7 cellular contexts compared by ENCODE assay signal in the genomic region with DNA sequence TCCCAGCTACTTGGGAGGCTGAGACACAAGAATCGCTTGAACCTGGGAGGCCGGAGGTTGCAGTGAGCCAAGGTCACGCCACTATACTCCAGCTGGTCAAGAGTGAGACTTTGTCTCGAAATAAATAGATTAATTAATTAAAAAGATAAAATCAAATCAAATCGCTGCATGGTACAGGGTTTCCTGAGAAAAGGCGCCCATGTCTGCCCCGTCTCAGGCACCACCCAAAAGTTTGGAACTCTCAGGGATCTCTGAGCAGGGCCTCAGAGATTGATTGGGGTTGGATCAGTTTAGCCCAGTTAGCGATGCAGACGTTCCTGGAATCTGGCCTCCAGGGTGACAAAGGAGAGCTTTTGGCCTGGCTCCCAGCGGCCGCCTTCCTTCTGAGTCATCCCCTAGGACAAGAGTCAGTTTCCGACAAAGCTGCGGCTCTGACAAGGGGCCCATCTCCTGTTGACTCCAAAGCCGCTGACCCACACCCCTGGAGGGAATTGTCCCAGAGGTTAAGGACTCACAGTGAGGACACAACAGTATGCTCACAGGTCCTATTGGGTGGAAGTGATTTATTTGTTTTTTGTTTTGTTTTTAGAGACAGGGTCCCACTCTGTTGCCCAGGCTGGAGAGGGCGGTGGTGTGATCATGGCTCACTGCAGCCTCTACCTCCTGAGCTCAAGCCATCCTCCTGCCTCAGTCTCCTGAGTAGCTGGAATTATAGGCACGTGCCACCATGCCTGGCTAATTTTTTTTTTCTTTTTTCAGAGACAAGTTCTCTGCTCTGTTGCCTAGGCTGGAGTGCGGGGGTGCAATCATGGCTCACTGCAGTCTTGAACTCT. TPM values are rescaled to one million over a fixed set of nuclear protein-coding genes. Genes with fewer than 3 reads are reported as not detected.
DNase-seq lines count a peak whose midpoint lies in the region; ATAC-seq and TF ChIP-seq lines count a peak whose summit lies in the region.
"Had no signal": no experiment of that assay in that cellular context is flagged by ENCODE, and none has a peak within 500 bp of the region (broad histone marks: within the 10 kb centered on the region; RNA-seq: fewer than 3 reads in every experiment).

No MANE protein-coding gene starts in this region.

- H3K4me3 ChIP-seq in GM23338 (no peak overlapping the region), astrocyte of the cerebellum (ENCODE audit: low read depth, low read length) (no peak overlapping the region), mucosa of descending colon (no peak overlapping the region)

- H4K20me1 ChIP-seq in GM23338 (replicated peaks; ENCODE audit: insufficient read depth), result no peaks in the 10 kb centered on the region; the same call in 1 of the 2 replicates

- in situ Hi-C loops in astrocyte of the cerebellum (cut with HindIII; ENCODE audit: low sequenced_read_pairs), result no loop called here

- no peaks in the 10 kb centered on the region for H3K79me2 ChIP-seq in GM23338 (replicated peaks; ENCODE audit: insufficient read depth)

- H3K27me3 Mint-ChIP-seq in GM23338 (ENCODE audit: insufficient read depth, low read depth, poor library complexity), result peaks cover 7% of the 10 kb centered on the region

- H3K9me3 ChIP-seq in mucosa of descending colon, result no peaks in the 10 kb centered on the region

- H3K36me3 ChIP-seq in GM23338 (ENCODE audit: insufficient read depth), result no peaks in the 10 kb centered on the region
- no peaks in the 10 kb centered on the region for H3K36me3 ChIP-seq in mucosa of descending colon (ENCODE audit: low read depth)

- H3K4me2 ChIP-seq in GM23338, result no peak overlapping the region

- H3K4me1 Mint-ChIP-seq in GM23338, result peaks cover 10% of the 10 kb centered on the region

- H3K9me3 Mint-ChIP-seq in GM23338, result no peaks in the 10 kb centered on the region

- no peaks in the 10 kb centered on the region for H3K9me2 ChIP-seq in GM23338 (ENCODE audit: insufficient read depth)

- no peak overlapping the region for H3K4me3 Mint-ChIP-seq in GM23338

- peaks cover 19% of the 10 kb centered on the region; the same call in 2 of the 3 replicates for H3K36me3 Mint-ChIP-seq in GM23338 (ENCODE audit: low read depth)

- H2AFZ ChIP-seq in GM23338, result no peak overlapping the region

- intact Hi-C loops in mucosa of descending colon (cut with DNase I, micrococcal nuclease), result no loop called here

- DNase-seq in GM23338 (ENCODE audit: low spot score), result peak; percentile 60
- peak; percentile 29 for DNase-seq in astrocyte of the cerebellum (ENCODE audit: low read depth)
- DNase-seq in mucosa of descending colon, result no peak
- no peak for DNase-seq in GOT3 (lab: John Stamatoyannopoulos, UW)
- DNase-seq: head of caudate nucleus had no signal

- peaks cover 4% of the 10 kb centered on the region; the same call in 1 of the 2 replicates for H3F3A ChIP-seq in GM23338 (replicated peaks; ENCODE audit: low read depth)

- peak; percentile 56 for ATAC-seq in GM23338
- peak; percentile 14 for ATAC-seq in mucosa of descending colon
- no peak for ATAC-seq in HG03135 (IDR thresholded peaks at IDR 0.05; ENCODE audit: unreplicated experiment)
- no peak for ATAC-seq in GM19324 (IDR thresholded peaks at IDR 0.05; ENCODE audit: low FRiP score, unreplicated experiment)

- H3K27me3 ChIP-seq in GM23338 (ENCODE audit: insufficient read depth), result no peaks in the 10 kb centered on the region

- H3K4me1 ChIP-seq in GM23338 (ENCODE audit: insufficient read depth), result peaks cover 15% of the 10 kb centered on the region
- no peaks in the 10 kb centered on the region for H3K4me1 ChIP-seq in mucosa of descending colon (ENCODE audit: low read depth)

- H3K27ac Mint-ChIP-seq in GM23338, result 0 out of 2 replicates have a peak overlapping the region, but pooled peaks have one; percentile 67

- no peak for TF ChIP-seq CTCF in GM23338 (conservative IDR thresholded peaks at IDR 0.05; ENCODE audit: low read depth in 2 of 2)
- no peak for TF ChIP-seq CTCF in astrocyte of the cerebellum (IDR thresholded peaks at IDR 0.05; ENCODE audit: low read depth, low read length, missing control alignments)
- TF ChIP-seq CTCF in mucosa of descending colon (IDR thresholded peaks at IDR 0.05), result no peak

- peak overlapping the region; percentile 73 for H3K27ac ChIP-seq in GM23338 (ENCODE audit: low read depth)

TF ChIP-seq in GM23338, 12 proteins besides CTCF, POLR2A, EP300 and RAD21:
- no peak for TF ChIP-seq EZH2phosphoT487 (IDR thresholded peaks at IDR 0.05; ENCODE audit: unreplicated experiment)
- TF ChIP-seq, protein P1, sequence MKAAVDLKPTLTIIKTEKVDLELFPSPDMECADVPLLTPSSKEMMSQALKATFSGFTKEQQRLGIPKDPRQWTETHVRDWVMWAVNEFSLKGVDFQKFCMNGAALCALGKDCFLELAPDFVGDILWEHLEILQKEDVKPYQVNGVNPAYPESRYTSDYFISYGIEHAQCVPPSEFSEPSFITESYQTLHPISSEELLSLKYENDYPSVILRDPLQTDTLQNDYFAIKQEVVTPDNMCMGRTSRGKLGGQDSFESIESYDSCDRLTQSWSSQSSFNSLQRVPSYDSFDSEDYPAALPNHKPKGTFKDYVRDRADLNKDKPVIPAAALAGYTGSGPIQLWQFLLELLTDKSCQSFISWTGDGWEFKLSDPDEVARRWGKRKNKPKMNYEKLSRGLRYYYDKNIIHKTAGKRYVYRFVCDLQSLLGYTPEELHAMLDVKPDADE (IDR thresholded peaks at IDR 0.05), result no peak

RNA-seq across cellular contexts. Expression of a gene that starts 6.8 kb away (rescaled TPM):
- 21.7 and 33.8 TPM in 2 replicates for total RNA-seq in GM23338 (2014; rRNA removed; shearing (Covaris generic))
- polyA plus RNA-seq in GM23338 (2016; fragmentation: Nextera tagmentation; extraction: Ambion mirVana), result 6.6 and 8.6 TPM in 2 replicates
- total RNA-seq in mucosa of descending colon, result 1 to 10 TPM; 2.8 to 9.8 (median 7.5) TPM

RNA-seq across cellular contexts. Expression of a gene that starts 24.5 kb away (rescaled TPM):
- 31.0 and 45.0 TPM in 2 replicates for total RNA-seq in GM23338 (2014; rRNA removed; shearing (Covaris generic))
- 17.7 and 20.0 TPM in 2 replicates for polyA plus RNA-seq in GM23338 (2016; fragmentation: Nextera tagmentation; extraction: Ambion mirVana)
- 10 to 100 TPM in 1 of 3 donors, 1 to 10 TPM in 2; 8.4 to 11.1 (median 10.0) TPM for total RNA-seq in mucosa of descending colon

RNA-seq across cellular contexts. Expression of a gene that starts 24.6 kb away (rescaled TPM):
- 43.3 and 55.2 TPM in 2 replicates for total RNA-seq in GM23338 (2014; rRNA removed; shearing (Covaris generic))
- polyA plus RNA-seq in GM23338 (2016; fragmentation: Nextera tagmentation; extraction: Ambion mirVana), result 24.0 and 28.1 TPM in 2 replicates
- total RNA-seq in mucosa of descending colon, result 10 to 100 TPM; 12.7 to 17.6 (median 13.3) TPM

RNA-seq across cellular contexts. Expression of a gene that starts 38.5 kb away (rescaled TPM):
- 32.2 and 39.0 TPM in 2 replicates for total RNA-seq in GM23338 (2014; rRNA removed; shearing (Covaris generic))
- polyA plus RNA-seq in GM23338 (2016; fragmentation: Nextera tagmentation; extraction: Ambion mirVana), result 167 and 190 TPM in 2 replicates
- total RNA-seq in mucosa of descending colon, result 10 to 100 TPM; 44.0 to 59.3 (median 45.6) TPM

RNA-seq across cellular contexts. Expression of a gene that starts 44.0 kb away (rescaled TPM):
- total RNA-seq in GM23338 (2014; rRNA removed; shearing (Covaris generic)), result 25.4 and 29.1 TPM in 2 replicates
- 24.8 and 25.5 TPM in 2 replicates for polyA plus RNA-seq in GM23338 (2016; fragmentation: Nextera tagmentation; extraction: Ambion mirVana)
- total RNA-seq in mucosa of descending colon, result 10 to 100 TPM; 15.1 to 24.1 (median 18.6) TPM

Comparison
In these comparisons a context has a peak if more than half of its experiments do, and no peak if none do; other contexts are left out.
1. ATAC-seq: peak in GM23338 (single experiment) and mucosa of descending colon (single experiment); none in HG03135 (single experiment) and GM19324 (single experiment).
2. DNase-seq: peak in GM23338 (single experiment) and astrocyte of the cerebellum (single experiment); none in mucosa of descending colon (0 of 3) and GOT3 (single experiment).